Comparison of ENCODE assay signal across 24 cellular contexts in genomic region chr14:20820063-20820904, GRCh38. TPM values are rescaled to one million over a fixed set of nuclear protein-coding genes. Genes with fewer than 3 reads are reported as not detected.
A peak's percentile ranks its signal among the peaks of the same experiment; 100 is the strongest.
DNase-seq lines count a peak whose midpoint lies in the region; ATAC-seq and TF ChIP-seq lines count a peak whose summit lies in the region.
"Had no signal": no experiment of that assay in that cellular context is flagged by ENCODE, and none has a peak within 500 bp of the region (broad histone marks: within the 10 kb centered on the region; RNA-seq: fewer than 3 reads in every experiment).

No MANE protein-coding gene starts in this region.

- H2BK15ac ChIP-seq in neuronal stem cell (ENCODE audit: low read length): no peak overlapping the region

- no peaks in the 10 kb centered on the region for H3K27me3 Mint-ChIP-seq in endodermal cell (ENCODE audit: insufficient read depth)
- peaks cover 6 to 14% of the 10 kb centered on the region in 2 donors for H3K27me3 Mint-ChIP-seq in natural killer cell treated with Interleukin-12 subunit alpha and Interleukin-12 subunit beta and Interleukin-15 and Interleukin-18, amount 100 ng/mL, for 72 hours
- H3K27me3 Mint-ChIP-seq: memory B cell had no signal

- H3K4me3 ChIP-seq in endodermal cell (ENCODE audit: low read length) (peak overlapping the region; percentile 20), neuronal stem cell (ENCODE audit: low read length in 2 of 2) (no peak overlapping the region), ascending aorta (no peak overlapping the region)
- H3K4me3 ChIP-seq: SJSA1, thoracic aorta had no signal

- no peaks in the 10 kb centered on the region for H3K79me1 ChIP-seq in neuronal stem cell (ENCODE audit: low read depth, low read length)

- H3K4me1 ChIP-seq in endodermal cell (ENCODE audit: control insufficient read depth, insufficient read depth, low read length) (peaks cover 6% of the 10 kb centered on the region), neuronal stem cell (ENCODE audit: control insufficient read depth in 2 of 2, insufficient read depth in 1 of 2, low read depth in 1 of 2, low read length in 2 of 2) (peaks cover 2 to 3% of the 10 kb centered on the region in 2 donors), ascending aorta (no peaks in the 10 kb centered on the region)
- H3K4me1 ChIP-seq: SJSA1 had no signal

- peak overlapping the region; percentile 33 for H3K27ac ChIP-seq in endodermal cell (ENCODE audit: low read depth, low read length)
- H3K27ac ChIP-seq in neuronal stem cell (replicated peaks; ENCODE audit: low read length): peak overlapping the region; percentile 66
- H3K27ac ChIP-seq in ascending aorta: no peak overlapping the region
- H3K27ac ChIP-seq: SJSA1, thoracic aorta had no signal

- H3K18ac ChIP-seq in neuronal stem cell (ENCODE audit: low read length): peak overlapping the region; percentile 57

- H3K9me3 ChIP-seq in endodermal cell (ENCODE audit: control insufficient read depth, low read length): peaks cover 35% of the 10 kb centered on the region
- no peaks in the 10 kb centered on the region for H3K9me3 ChIP-seq in neuronal stem cell (replicated peaks in 1 of 2; ENCODE audit: control insufficient read depth in 2 of 2, insufficient read depth in 1 of 2, low read depth in 1 of 2, low read length in 2 of 2)
- no peaks in the 10 kb centered on the region for H3K9me3 ChIP-seq in ascending aorta
- H3K9me3 ChIP-seq: SJSA1, thoracic aorta had no signal

- H3K14ac ChIP-seq in neuronal stem cell (ENCODE audit: low read length): no peak overlapping the region

- H3K4ac ChIP-seq in neuronal stem cell (ENCODE audit: low read length): no peak overlapping the region

- H3K23ac ChIP-seq in neuronal stem cell (ENCODE audit: low read depth, low read length, poor library complexity): no peak overlapping the region

- peak overlapping the region; percentile 80 for H3K27ac Mint-ChIP-seq in endodermal cell
- no peak overlapping the region for H3K27ac Mint-ChIP-seq in natural killer cell treated with Interleukin-12 subunit alpha and Interleukin-12 subunit beta and Interleukin-15 and Interleukin-18, amount 100 ng/mL, for 72 hours
- H3K27ac Mint-ChIP-seq: memory B cell had no signal

- no peak overlapping the region for H3K4me2 ChIP-seq in neuronal stem cell (ENCODE audit: insufficient read depth, low read length, poor library complexity, severe bottlenecking)

- intact Hi-C loops in ascending aorta (cut with DNase I): no loop called here

- H2BK5ac ChIP-seq in neuronal stem cell (ENCODE audit: low read length): peak overlapping the region; percentile 26

- no peaks in the 10 kb centered on the region for H3K36me3 ChIP-seq in endodermal cell (ENCODE audit: control insufficient read depth, insufficient read depth, low read length)
- H3K36me3 ChIP-seq in neuronal stem cell (replicated peaks in 1 of 2; ENCODE audit: control insufficient read depth in 2 of 2, insufficient read depth in 2 of 2, low read length in 2 of 2): no peaks in the 10 kb centered on the region
- no peaks in the 10 kb centered on the region for H3K36me3 ChIP-seq in ascending aorta
- H3K36me3 ChIP-seq: SJSA1, thoracic aorta had no signal

- no peak overlapping the region for H2BK120ac ChIP-seq in neuronal stem cell (ENCODE audit: low read depth, low read length)

- H3K36me3 Mint-ChIP-seq in endodermal cell (ENCODE audit: low read depth): peaks cover 58% of the 10 kb centered on the region
- no peaks in the 10 kb centered on the region for H3K36me3 Mint-ChIP-seq in natural killer cell treated with Interleukin-12 subunit alpha and Interleukin-12 subunit beta and Interleukin-15 and Interleukin-18, amount 100 ng/mL, for 72 hours

- no peak overlapping the region for H4K91ac ChIP-seq in neuronal stem cell (ENCODE audit: low read depth, low read length, poor library complexity)

- TF ChIP-seq CTCF in endodermal cell (conservative IDR thresholded peaks at IDR 0.05) (no peak), ascending aorta (IDR thresholded peaks at IDR 0.05) (no peak)

- H3K9ac ChIP-seq in endodermal cell (ENCODE audit: extremely low read depth, low read length, poor library complexity, severe bottlenecking): no peak overlapping the region
- no peak overlapping the region for H3K9ac ChIP-seq in neuronal stem cell (ENCODE audit: low read depth, low read length, poor library complexity)

- H2AFZ ChIP-seq in neuronal stem cell (ENCODE audit: low read length): peak overlapping the region; percentile 5

- no peak overlapping the region for H4K8ac ChIP-seq in neuronal stem cell (ENCODE audit: low read depth, low read length)

- no peak overlapping the region for H2AK5ac ChIP-seq in neuronal stem cell (ENCODE audit: low read depth, low read length)

- H3K27me3 ChIP-seq in endodermal cell (ENCODE audit: control insufficient read depth, insufficient read depth, low read length, poor library complexity, severe bottlenecking) (no peaks in the 10 kb centered on the region), neuronal stem cell (ENCODE audit: control insufficient read depth in 3 of 3, insufficient read depth in 3 of 3, low read depth in 1 of 3, low read length in 3 of 3) (no peaks in the 10 kb centered on the region), ascending aorta (no peaks in the 10 kb centered on the region)

- H3K9me3 Mint-ChIP-seq in endodermal cell: peaks cover 24% of the 10 kb centered on the region
- no peaks in the 10 kb centered on the region for H3K9me3 Mint-ChIP-seq in natural killer cell treated with Interleukin-12 subunit alpha and Interleukin-12 subunit beta and Interleukin-15 and Interleukin-18, amount 100 ng/mL, for 72 hours

- no peak for ATAC-seq in natural killer cell treated with Interleukin-12 subunit alpha and Interleukin-12 subunit beta and Interleukin-15 and Interleukin-18, amount 100 ng/mL, for 72 hours

- H2BK12ac ChIP-seq in neuronal stem cell (ENCODE audit: low read length): no peak overlapping the region

- no peak overlapping the region for H3K4me3 Mint-ChIP-seq in endodermal cell
- no peak overlapping the region for H3K4me3 Mint-ChIP-seq in natural killer cell treated with Interleukin-12 subunit alpha and Interleukin-12 subunit beta and Interleukin-15 and Interleukin-18, amount 100 ng/mL, for 72 hours
- H3K4me3 Mint-ChIP-seq: memory B cell had no signal

- WGBS in endodermal cell (ENCODE audit: insufficient coverage in 1 of 2, insufficient read length in 1 of 2), 2 experiments: 89% methylated on average over 9 to 14 of the region's 14 CpGs
- WGBS in neuronal stem cell (ENCODE audit: extremely low coverage in 2 of 2, insufficient read length in 2 of 2, insufficient replicate concordance in 1 of 2), 2 donors: no CpG with 5 or more reads among the region's 14 CpGs

- DNase-seq in NCI-H2171 treated with DMSO at 0.1 percent for 48 hours (lab: John Stamatoyannopoulos, UW) (peak; percentile 36), NCI-H2171 (lab: John Stamatoyannopoulos, UW) (no peak), NCI-H526 (lab: John Stamatoyannopoulos, UW) (peak; percentile 44 to 54), endodermal cell (peak; percentile 84), neuronal stem cell (ENCODE audit: low spot score) (peak; percentile 50), retina (no peak), ascending aorta (ENCODE audit: low spot score in 2 of 2) (no peak)
- no peak for DNase-seq in natural killer cell treated with Interleukin-12 subunit alpha and Interleukin-12 subunit beta and Interleukin-15 and Interleukin-18, amount 100 ng/mL, for 72 hours (ENCODE audit: low spot score)
- DNase-seq: 8988T; activated CD4-positive, alpha-beta T cell treated with anti-CD3 and anti-CD28 coated beads for 1 hour; activated effector memory CD4-positive, alpha-beta T cell treated with Interleukin-2 at 50 U/mL for 16 hours; central memory CD4-positive, alpha-beta T cell; effector CD8-positive, alpha-beta T cell; kidney; NCI-H2081; NCI-H524 treated with DMSO at 0.1 percent for 48 hours had no signal

- H3K4me1 Mint-ChIP-seq in endodermal cell: peaks cover 48% of the 10 kb centered on the region
- peaks cover 0 to 2% of the 10 kb centered on the region in 2 donors for H3K4me1 Mint-ChIP-seq in natural killer cell treated with Interleukin-12 subunit alpha and Interleukin-12 subunit beta and Interleukin-15 and Interleukin-18, amount 100 ng/mL, for 72 hours (ENCODE audit: low read depth in 2 of 2)

RNA-seq across cellular contexts. Expression of gene RNASE1, which starts 17.6 kb away (rescaled TPM):
- total RNA-seq in endodermal cell: 10 to 100 TPM in 1 of 2 donors, 1 to 10 TPM in 1; 9.9 to 10.7 TPM
- 41.2 TPM for polyA plus RNA-seq in endodermal cell (2013, experiment 1 of 2)
- 25.8 TPM for polyA plus RNA-seq in endodermal cell (2013, experiment 2 of 2)
- polyA plus RNA-seq in neuronal stem cell (2013, experiment 1 of 2): 0.78 TPM
- polyA plus RNA-seq in neuronal stem cell (2013, experiment 2 of 2): 1.0 TPM
- not detected for total RNA-seq in natural killer cell treated with Interleukin-12 subunit alpha and Interleukin-12 subunit beta and Interleukin-15 and Interleukin-18, amount 100 ng/mL, for 72 hours
- total RNA-seq in ascending aorta: 515 TPM
- total RNA-seq: fibroblast of lung; SJSA1; T-helper 2 cell treated with Interferon-gamma antibody and Interleukin-4, amounts not matched to agents 100 ng/mL and 5 ng/mL, for 36 hours had no signal
- polyA plus RNA-seq: BJ, fibroblast of lung had no signal

RNA-seq across cellular contexts. Expression of gene RNASE6, which starts 39.2 kb away (rescaled TPM):
- total RNA-seq in endodermal cell (not detected), ascending aorta (0.96 TPM)
- not detected for polyA plus RNA-seq in endodermal cell (2013, experiment 1 of 2)
- 0.33 TPM for polyA plus RNA-seq in endodermal cell (2013, experiment 2 of 2)
- not detected for polyA plus RNA-seq in neuronal stem cell (2013, experiment 1 of 2)
- not detected for polyA plus RNA-seq in neuronal stem cell (2013, experiment 2 of 2)
- 1 to 10 TPM in 1 of 2 donors, under 1 TPM in 1; 0.56 to 1.3 TPM for total RNA-seq in natural killer cell treated with Interleukin-12 subunit alpha and Interleukin-12 subunit beta and Interleukin-15 and Interleukin-18, amount 100 ng/mL, for 72 hours
- total RNA-seq: fibroblast of lung, SJSA1 had no signal
- polyA plus RNA-seq: BJ, fibroblast of lung had no signal

RNA-seq across cellular contexts. Expression of gene EDDM3B, which starts 52.1 kb away (rescaled TPM):
- total RNA-seq in endodermal cell (not detected), ascending aorta (not detected)
- not detected for polyA plus RNA-seq in endodermal cell (2013, experiment 1 of 2)
- not detected for polyA plus RNA-seq in endodermal cell (2013, experiment 2 of 2)
- polyA plus RNA-seq in neuronal stem cell (2013, experiment 1 of 2): not detected
- polyA plus RNA-seq in neuronal stem cell (2013, experiment 2 of 2): not detected
- not detected for total RNA-seq in natural killer cell treated with Interleukin-12 subunit alpha and Interleukin-12 subunit beta and Interleukin-15 and Interleukin-18, amount 100 ng/mL, for 72 hours
- total RNA-seq: fibroblast of lung; kidney; pulmonary artery endothelial cell; SJSA1; T-helper 2 cell treated with Interferon-gamma antibody and Interleukin-4, amounts not matched to agents 100 ng/mL and 5 ng/mL, for 36 hours; thoracic aorta had no signal
- polyA plus RNA-seq: adipose tissue, BJ, fibroblast of lung had no signal

Comparison
In these comparisons a context has a peak if more than half of its experiments do, and no peak if none do; other contexts are left out.
1. DNase-seq: peak in NCI-H2171 treated with DMSO at 0.1 percent for 48 hours (single experiment), NCI-H526 (2 of 2), endodermal cell (single experiment) and neuronal stem cell (single experiment); none in NCI-H2171 (single experiment), natural killer cell treated with Interleukin-12 subunit alpha and Interleukin-12 subunit beta and Interleukin-15 and Interleukin-18, amount 100 ng/mL, for 72 hours (single experiment), retina (single experiment) and ascending aorta (0 of 2).
2. H3K27ac ChIP-seq: peak in endodermal cell (single experiment) and neuronal stem cell (single experiment); none in ascending aorta (0 of 2).
3. RNA of gene RNASE1, which starts 17.6 kb away (total RNA-seq): 515 TPM in ascending aorta (single experiment); 9.9 to 10.7 TPM in endodermal cell and not detected in natural killer cell treated with Interleukin-12 subunit alpha and Interleukin-12 subunit beta and Interleukin-15 and Interleukin-18, amount 100 ng/mL, for 72 hours; every median in the first group is over 10 times any median in the second.